8 cellular contexts compared by ENCODE assay signal in genomic region chr3:67018789-67019525, GRCh38. TPM values are rescaled to one million over a fixed set of nuclear protein-coding genes. Genes with fewer than 3 reads are reported as not detected.
DNase-seq lines count a peak whose midpoint lies in the region; ATAC-seq and TF ChIP-seq lines count a peak whose summit lies in the region.

No MANE protein-coding gene starts in this region.

- H3K27me3 Mint-ChIP-seq in glutamatergic neuron (ENCODE audit: unreplicated experiment), result no peaks in the 10 kb centered on the region

- no peak overlapping the region for H3K4me3 ChIP-seq in left lung

- ATAC-seq in GM18505 (IDR thresholded peaks at IDR 0.05; ENCODE audit: unreplicated experiment) (peak; percentile 49), GM19397 (IDR thresholded peaks at IDR 0.05; ENCODE audit: unreplicated experiment) (peak; percentile 57), HG03108 (IDR thresholded peaks at IDR 0.05; ENCODE audit: unreplicated experiment) (peak; percentile 35), left lung (no peak), GM21367 (IDR thresholded peaks at IDR 0.05; ENCODE audit: unreplicated experiment) (no peak)

- TF ChIP-seq CTCF in left lung (IDR thresholded peaks at IDR 0.05), result no peak
- no peak for TF ChIP-seq CTCF in glutamatergic neuron (IDR thresholded peaks at IDR 0.05; ENCODE audit: partially characterized antibody, unreplicated experiment)

- H3K9me3 Mint-ChIP-seq in glutamatergic neuron (ENCODE audit: unreplicated experiment), result no peaks in the 10 kb centered on the region

- peak; percentile 34 for DNase-seq in fibroblast of gingiva (ENCODE audit: low read depth)
- no peak for DNase-seq in left lung
- DNase-seq in islet precursor cell, result no peak
- no peak for DNase-seq in glutamatergic neuron

- no peak overlapping the region for H3K27ac ChIP-seq in left lung

- H3K4me1 ChIP-seq in left lung, result peaks cover 0 to 4% of the 10 kb centered on the region in 2 donors

- H3K27ac Mint-ChIP-seq in glutamatergic neuron (ENCODE audit: unreplicated experiment), result no peak overlapping the region

- no peaks in the 10 kb centered on the region for H3K4me1 Mint-ChIP-seq in glutamatergic neuron (ENCODE audit: low read depth, unreplicated experiment)

- H3K4me3 Mint-ChIP-seq in glutamatergic neuron (ENCODE audit: unreplicated experiment), result no peak overlapping the region

- no peaks in the 10 kb centered on the region for H3K36me3 Mint-ChIP-seq in glutamatergic neuron (ENCODE audit: unreplicated experiment)

- no peak for TF ChIP-seq POLR2A in GM18505 (IDR thresholded peaks at IDR 0.05; ENCODE audit: borderline replicate concordance, extremely low read depth, insufficient read depth, insufficient read length)

- intact Hi-C loops in left lung (cut with DNase I), result no loop called here

- no peaks in the 10 kb centered on the region for H3K9me3 ChIP-seq in left lung

- H3K27me3 ChIP-seq in left lung, result no peaks in the 10 kb centered on the region

- no peaks in the 10 kb centered on the region for H3K36me3 ChIP-seq in left lung

RNA-seq across cellular contexts. Expression of gene KBTBD8, which starts 20.9 kb away (rescaled TPM):
- total RNA-seq in left lung (1 to 10 TPM; 3.0 to 3.6 TPM), glutamatergic neuron (ENCODE audit: unreplicated experiment) (8.6 TPM)

Comparison
In these comparisons a context has a peak if more than half of its experiments do, and no peak if none do; other contexts are left out.
1. ATAC-seq: peak in GM18505 (single experiment), GM19397 (single experiment) and HG03108 (single experiment); none in left lung (single experiment) and GM21367 (single experiment).